Comparison of ENCODE assay signal across 11 cellular contexts in the genomic region with DNA sequence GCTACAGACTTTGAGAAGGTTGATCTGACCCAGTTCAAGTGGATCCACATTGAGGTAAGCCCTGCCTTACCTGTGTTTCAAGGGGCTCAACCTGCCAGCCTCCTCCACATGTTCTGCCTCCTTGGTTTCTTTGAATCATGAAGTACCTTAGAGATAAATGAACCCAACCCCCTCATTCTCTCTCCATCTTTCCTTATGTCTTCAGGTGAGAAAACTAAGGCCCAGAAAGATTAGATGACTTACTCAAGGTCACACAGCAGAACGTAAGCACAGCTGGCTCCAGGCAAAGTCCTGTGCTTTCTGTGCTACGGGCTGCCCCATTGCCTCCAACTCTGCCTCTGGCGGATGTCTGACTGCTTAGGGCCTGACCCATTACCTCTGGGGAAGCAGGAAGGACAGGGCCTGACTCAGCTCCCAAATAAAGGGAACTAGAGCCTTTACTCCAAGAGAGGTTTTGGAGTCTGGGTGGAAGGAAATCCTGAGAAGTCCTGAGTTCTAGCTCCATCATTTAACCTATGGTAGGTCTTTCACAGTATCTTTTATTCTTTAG. TPM values are rescaled to one million over a fixed set of nuclear protein-coding genes. Genes with fewer than 3 reads are reported as not detected.
DNase-seq lines count a peak whose midpoint lies in the region; ATAC-seq, FAIRE-seq and TF ChIP-seq lines count a peak whose summit lies in the region.
"Had no signal": no experiment of that assay in that cellular context is flagged by ENCODE, and none has a peak within 500 bp of the region (broad histone marks: within the 10 kb centered on the region; RNA-seq: fewer than 3 reads in every experiment).

No MANE protein-coding gene starts in this region.

- no peaks in the 10 kb centered on the region for H4K20me1 ChIP-seq in endothelial cell of umbilical vein (replicated peaks; ENCODE audit: control insufficient read depth, extremely low read depth, insufficient read depth, low read length)

- H3K79me2 ChIP-seq in endothelial cell of umbilical vein (ENCODE audit: control insufficient read depth, insufficient read depth, low read length) = no peaks in the 10 kb centered on the region

- H3K9me1 ChIP-seq in endothelial cell of umbilical vein (replicated peaks; ENCODE audit: control insufficient read depth, extremely low read depth, insufficient read depth, low read length) = no peaks in the 10 kb centered on the region

- no peak overlapping the region for H3K4me2 ChIP-seq in endothelial cell of umbilical vein (ENCODE audit: insufficient read depth, low read length)

- no peak overlapping the region for H3K4me3 ChIP-seq in endothelial cell of umbilical vein (replicated peaks in 1 of 3; ENCODE audit: insufficient read depth in 1 of 3, low read depth in 1 of 3, low read length in 3 of 3)
- peak overlapping the region; percentile 69 for H3K4me3 ChIP-seq in thoracic aorta

- BruUV-seq in endothelial cell of umbilical vein (replicated peaks; lab: Mats Ljungman, UMichigan) = no TSS peak

- TF ChIP-seq CTCF in endothelial cell of umbilical vein (IDR thresholded peaks at IDR 0.05; ENCODE audit: extremely low read depth in 1 of 2, insufficient read depth in 1 of 2, low read depth in 1 of 2, low read length in 2 of 2) (no peak), thoracic aorta (IDR thresholded peaks at IDR 0.05) (no peak)

- peak; percentile 20 for DNase-seq in Right ventricle myocardium inferior (ENCODE audit: missing footprints)
- no peak for DNase-seq in cardiac septum (ENCODE audit: low spot score)
- no peak for DNase-seq in endothelial cell of umbilical vein (ENCODE audit: low read depth, low spot score)
- DNase-seq in thoracic aorta (ENCODE audit: low spot score) = no peak
- DNase-seq in dermis blood vessel endothelial cell = no peak
- DNase-seq in SHP77 treated with DMSO at 0.1 percent for 48 hours (lab: John Stamatoyannopoulos, UW) = no peak
- DNase-seq: NCI-H510A treated with DMSO at 0.1 percent for 48 hours, T1000, tibial artery had no signal

- H2AFZ ChIP-seq in endothelial cell of umbilical vein (ENCODE audit: low read depth, low read length) = peak overlapping the region; percentile 65

- H3K36me3 ChIP-seq in endothelial cell of umbilical vein (ENCODE audit: control insufficient read depth in 2 of 2, extremely low read depth in 1 of 2, insufficient read depth in 2 of 2, low read length in 2 of 2) (no peaks in the 10 kb centered on the region), thoracic aorta (no peaks in the 10 kb centered on the region)
- H3K36me3 ChIP-seq: breast epithelium had no signal

- no peak overlapping the region for H3K9ac ChIP-seq in endothelial cell of umbilical vein (replicated peaks; ENCODE audit: extremely low read depth, insufficient read depth, low read length)

- POLR2A ChIA-PET in endothelial cell of umbilical vein (lab: Charles Lee) = no interaction called here

- H3K9me3 ChIP-seq in endothelial cell of umbilical vein (replicated peaks; ENCODE audit: control insufficient read depth, insufficient read depth, low read length) (no peaks in the 10 kb centered on the region), thoracic aorta (no peaks in the 10 kb centered on the region)
- H3K9me3 ChIP-seq: breast epithelium, tibial artery had no signal

- H3K27me3 ChIP-seq in endothelial cell of umbilical vein (ENCODE audit: control insufficient read depth in 2 of 2, insufficient read depth in 2 of 2, low read length in 2 of 2) = no peaks in the 10 kb centered on the region
- no peaks in the 10 kb centered on the region for H3K27me3 ChIP-seq in thoracic aorta (replicated peaks; ENCODE audit: insufficient read depth)
- H3K27me3 ChIP-seq: breast epithelium had no signal

- no peak for FAIRE-seq in endothelial cell of umbilical vein (lab: Jason Lieb, UNC)
- FAIRE-seq: RCC 7860 had no signal

- dilution Hi-C loops in endothelial cell of umbilical vein (cut with MboI; ENCODE audit: extremely low pct_ligation_motif_present, low sequenced_read_pairs) = no loop called here

- ATAC-seq in Right ventricle myocardium inferior = no peak
- no peak for ATAC-seq in thoracic aorta (ENCODE audit: insufficient number of reproducible peaks, low FRiP score, low read depth)

- intact Hi-C loops in Right ventricle myocardium inferior (cut with DNase I) = loop anchor here (5.0 kb wide), 2 partner anchors 185 to 205 kb away; partner anchors contain the start of gene TRIM54
- intact Hi-C loops in cardiac septum (cut with DNase I) = loop anchor here (5.0 kb wide), 3 partner anchors 115 to 205 kb away; partner anchors contain the start of genes ATRAID, SLC5A6 and TRIM54
- intact Hi-C loops in endothelial cell of umbilical vein (cut with micrococcal nuclease) = loop anchor here (2.0 to 5.0 kb wide), 3 partner anchors 75 to 260 kb away; partner anchors contain the start of genes ATRAID, GTF3C2 and SLC5A6

- H3K27ac ChIP-seq in endothelial cell of umbilical vein (ENCODE audit: insufficient read depth, low read depth, low read length) (no peak overlapping the region), thoracic aorta (no peak overlapping the region)
- H3K27ac ChIP-seq: breast epithelium, tibial artery had no signal

- TF ChIP-seq POLR2A in endothelial cell of umbilical vein (IDR thresholded peaks at IDR 0.05; ENCODE audit: low read depth, low read length) = no peak

- CTCF ChIA-PET in endothelial cell of umbilical vein (lab: Charles Lee) = interaction anchor here (0.6 to 8.2 kb wide), 12 partner anchors 9 to 251 kb away, joined by 3 to 152 read pairs (median 4); no protein-coding TSS in a partner anchor

- no peaks in the 10 kb centered on the region for H3K4me1 ChIP-seq in endothelial cell of umbilical vein (ENCODE audit: control insufficient read depth, extremely low read depth, insufficient read depth, low read length)
- no peaks in the 10 kb centered on the region for H3K4me1 ChIP-seq in thoracic aorta (ENCODE audit: control insufficient read depth in 1 of 2, low read depth in 2 of 2)

RNA-seq across cellular contexts. Expression of gene KHK, which starts 10.3 kb away (rescaled TPM):
- total RNA-seq in Right ventricle myocardium inferior (4.5 TPM), cardiac septum (1.1 TPM), endothelial cell of umbilical vein (3.7 and 4.4 TPM in 2 replicates), thoracic aorta (1 to 10 TPM; 1.5 to 2.6 TPM), dermis blood vessel endothelial cell (4.8 and 5.5 TPM in 2 replicates)
- 2.4 and 2.9 TPM in 2 replicates for polyA plus RNA-seq in endothelial cell of umbilical vein
- polyA plus RNA-seq in endothelial cell of umbilical vein (2011; cell fraction: cytosol; rRNA removed) = 2.3 and 2.6 TPM in 2 replicates
- 2.3 and 2.6 TPM in 2 replicates for polyA plus RNA-seq in endothelial cell of umbilical vein (2011; cell fraction: nucleus; rRNA removed)
- 3.0 and 3.6 TPM in 2 replicates for polyA plus RNA-seq in endothelial cell of umbilical vein (2012)
- polyA minus RNA-seq in endothelial cell of umbilical vein = 2.4 and 3.2 TPM in 2 replicates
- polyA minus RNA-seq in endothelial cell of umbilical vein (2011; cell fraction: cytosol; rRNA and poly(A)+ RNA removed) = 2.3 TPM
- polyA minus RNA-seq in endothelial cell of umbilical vein (2011; cell fraction: nucleus; rRNA and poly(A)+ RNA removed) = 0.67 and 1.3 TPM in 2 replicates

RNA-seq across cellular contexts. Expression of gene EMILIN1, which starts 18.4 kb away (rescaled TPM):
- 25.8 TPM for total RNA-seq in Right ventricle myocardium inferior
- 21.0 TPM for total RNA-seq in cardiac septum
- total RNA-seq in endothelial cell of umbilical vein = 4.1 and 16.6 TPM in 2 replicates
- polyA plus RNA-seq in endothelial cell of umbilical vein = 11.7 and 15.5 TPM in 2 replicates
- polyA plus RNA-seq in endothelial cell of umbilical vein (2011; cell fraction: cytosol; rRNA removed) = 4.1 and 8.0 TPM in 2 replicates
- polyA plus RNA-seq in endothelial cell of umbilical vein (2011; cell fraction: nucleus; rRNA removed) = 4.8 and 5.2 TPM in 2 replicates
- polyA plus RNA-seq in endothelial cell of umbilical vein (2012) = 0.24 and 0.33 TPM in 2 replicates
- polyA minus RNA-seq in endothelial cell of umbilical vein = 5.9 and 6.2 TPM in 2 replicates
- polyA minus RNA-seq in endothelial cell of umbilical vein (2011; cell fraction: cytosol; rRNA and poly(A)+ RNA removed) = 1.3 TPM
- 1.1 and 3.7 TPM in 2 replicates for polyA minus RNA-seq in endothelial cell of umbilical vein (2011; cell fraction: nucleus; rRNA and poly(A)+ RNA removed)
- 100 to 1,000 TPM; 231 to 309 TPM for total RNA-seq in thoracic aorta
- 33.7 and 41.9 TPM in 2 replicates for total RNA-seq in dermis blood vessel endothelial cell

RNA-seq across cellular contexts. Expression of gene CGREF1, which starts 22.1 kb away (rescaled TPM):
- total RNA-seq in Right ventricle myocardium inferior (0.84 TPM), cardiac septum (0.48 TPM), endothelial cell of umbilical vein (4.0 and 5.8 TPM in 2 replicates), thoracic aorta (10 to 100 TPM; 18.8 to 19.8 TPM), dermis blood vessel endothelial cell (4.8 TPM in 2 replicates)
- 2.7 and 2.9 TPM in 2 replicates for polyA plus RNA-seq in endothelial cell of umbilical vein
- polyA plus RNA-seq in endothelial cell of umbilical vein (2011; cell fraction: cytosol; rRNA removed) = 3.0 and 3.1 TPM in 2 replicates
- 2.0 and 2.9 TPM in 2 replicates for polyA plus RNA-seq in endothelial cell of umbilical vein (2011; cell fraction: nucleus; rRNA removed)
- polyA plus RNA-seq in endothelial cell of umbilical vein (2012) = 8.2 and 17.6 TPM in 2 replicates
- 1.2 TPM in 2 replicates for polyA minus RNA-seq in endothelial cell of umbilical vein
- not detected for polyA minus RNA-seq in endothelial cell of umbilical vein (2011; cell fraction: cytosol; rRNA and poly(A)+ RNA removed)
- 0.67 and 1.3 TPM in 2 replicates for polyA minus RNA-seq in endothelial cell of umbilical vein (2011; cell fraction: nucleus; rRNA and poly(A)+ RNA removed)

RNA-seq across cellular contexts. Expression of gene OST4, which starts 25.4 kb away (rescaled TPM):
- total RNA-seq in Right ventricle myocardium inferior (411 TPM), cardiac septum (339 TPM), endothelial cell of umbilical vein (415 TPM in 2 replicates), thoracic aorta (100 to 1,000 TPM; 147 to 272 TPM), dermis blood vessel endothelial cell (323 and 569 TPM in 2 replicates)
- polyA plus RNA-seq in endothelial cell of umbilical vein = 1,189 and 2,226 TPM in 2 replicates
- 1,348 and 1,433 TPM in 2 replicates for polyA plus RNA-seq in endothelial cell of umbilical vein (2011; cell fraction: cytosol; rRNA removed)
- polyA plus RNA-seq in endothelial cell of umbilical vein (2011; cell fraction: nucleus; rRNA removed) = 218 and 389 TPM in 2 replicates
- polyA plus RNA-seq in endothelial cell of umbilical vein (2012) = 649 and 891 TPM in 2 replicates
- 480 and 482 TPM in 2 replicates for polyA minus RNA-seq in endothelial cell of umbilical vein
- 271 TPM for polyA minus RNA-seq in endothelial cell of umbilical vein (2011; cell fraction: cytosol; rRNA and poly(A)+ RNA removed)
- polyA minus RNA-seq in endothelial cell of umbilical vein (2011; cell fraction: nucleus; rRNA and poly(A)+ RNA removed) = 72.7 and 111 TPM in 2 replicates

RNA-seq across cellular contexts. Expression of gene ABHD1, which starts 26.8 kb away (rescaled TPM):
- total RNA-seq in Right ventricle myocardium inferior = 2.4 TPM
- 1.1 TPM for total RNA-seq in cardiac septum
- not detected in 2 replicates for total RNA-seq in endothelial cell of umbilical vein
- 0.07 and 0.41 TPM in 2 replicates for polyA plus RNA-seq in endothelial cell of umbilical vein
- 0.10 and 0.25 TPM in 2 replicates for polyA plus RNA-seq in endothelial cell of umbilical vein (2011; cell fraction: cytosol; rRNA removed)
- 0.21 and 0.43 TPM in 2 replicates for polyA plus RNA-seq in endothelial cell of umbilical vein (2011; cell fraction: nucleus; rRNA removed)
- 0.26 and 0.76 TPM in 2 replicates for polyA plus RNA-seq in endothelial cell of umbilical vein (2012)
- polyA minus RNA-seq in endothelial cell of umbilical vein = 0.39 TPM in 1 of 2 replicates, not detected in the other
- not detected for polyA minus RNA-seq in endothelial cell of umbilical vein (2011; cell fraction: cytosol; rRNA and poly(A)+ RNA removed)
- polyA minus RNA-seq in endothelial cell of umbilical vein (2011; cell fraction: nucleus; rRNA and poly(A)+ RNA removed) = 0.14 TPM in 1 of 2 replicates, not detected in the other
- total RNA-seq in thoracic aorta = under 1 TPM in 1 of 2 donors, not detected in 1; 0.27 TPM
- not detected in 2 replicates for total RNA-seq in dermis blood vessel endothelial cell
